ENCODE assay signal across 13 cellular contexts in the genomic region with DNA sequence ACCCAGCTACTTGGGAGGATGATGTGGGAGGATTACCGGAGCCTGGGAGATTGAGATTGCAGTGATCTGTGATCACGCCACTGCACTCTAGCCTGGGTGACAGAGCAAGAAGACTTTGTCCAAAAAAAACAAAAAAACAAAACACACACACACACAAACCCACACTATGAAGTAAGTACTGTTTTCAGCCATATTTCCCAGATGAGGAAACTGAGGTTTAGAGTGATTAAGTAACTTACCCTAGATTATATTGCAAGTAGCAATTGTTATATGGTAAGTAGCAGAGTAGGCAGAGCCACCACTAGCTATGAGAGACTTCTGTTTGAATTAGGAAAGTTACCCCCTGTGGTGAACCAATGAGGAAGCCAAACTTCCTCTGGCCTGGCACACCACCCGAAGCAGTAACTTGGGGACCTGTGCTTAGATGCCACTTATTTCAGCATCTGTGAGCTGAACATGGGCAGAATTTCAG.
DNase-seq lines count a peak whose midpoint lies in the region; ATAC-seq and TF ChIP-seq lines count a peak whose summit lies in the region.
"Had no signal": no experiment of that assay in that cellular context is flagged by ENCODE, and none has a peak within 500 bp of the region (broad histone marks: within the 10 kb centered on the region; RNA-seq: fewer than 3 reads in every experiment).

No MANE protein-coding gene starts in this region.

- TF ChIP-seq CTCF in psoas muscle (IDR thresholded peaks at IDR 0.05) (no peak), adrenal gland (IDR thresholded peaks at IDR 0.05) (no peak)

- H3K4me3 ChIP-seq in psoas muscle (no peak overlapping the region), adrenal gland (no peak overlapping the region)
- H3K4me3 ChIP-seq: stomach had no signal

- H3K27ac Mint-ChIP-seq in activated CD8-positive, alpha-beta memory T cell treated with anti-CD3 and anti-CD28 coated beads, Interleukin-2, amount 10 ng/mL, durations not matched to agents 7 days and 5 days: no peak overlapping the region
- H3K27ac Mint-ChIP-seq in activated T-helper 17 cell treated with anti-CD3 and anti-CD28 coated beads, Interleukin-2, amount 50 U/mL, for 72 hours: no peak overlapping the region

- no peaks in the 10 kb centered on the region for H3K9me3 Mint-ChIP-seq in activated CD8-positive, alpha-beta memory T cell treated with anti-CD3 and anti-CD28 coated beads, Interleukin-2, amount 10 ng/mL, durations not matched to agents 7 days and 5 days (ENCODE audit: low read depth)
- H3K9me3 Mint-ChIP-seq in activated T-helper 17 cell treated with anti-CD3 and anti-CD28 coated beads, Interleukin-2, amount 50 U/mL, for 72 hours: no peaks in the 10 kb centered on the region

- H3K4me1 Mint-ChIP-seq in activated CD8-positive, alpha-beta memory T cell treated with anti-CD3 and anti-CD28 coated beads, Interleukin-2, amount 10 ng/mL, durations not matched to agents 7 days and 5 days: peaks cover 17% of the 10 kb centered on the region
- peaks cover 13% of the 10 kb centered on the region for H3K4me1 Mint-ChIP-seq in activated T-helper 17 cell treated with anti-CD3 and anti-CD28 coated beads, Interleukin-2, amount 50 U/mL, for 72 hours

- TF ChIP-seq POLR2A in adrenal gland (IDR thresholded peaks at IDR 0.05): no peak

- CTCF ChIA-PET in activated CD8-positive, alpha-beta memory T cell treated with anti-CD3 and anti-CD28 coated beads, Interleukin-2, amount 10 ng/mL, durations not matched to agents 7 days and 5 days (lab: Charles Lee): interaction anchor here (0.6 to 1.2 kb wide), 2 partner anchors 16 to 57 kb away, joined by 3 to 5 read pairs; no protein-coding TSS in a partner anchor

- intact Hi-C loops in psoas muscle (cut with DNase I) (no loop called here), adrenal gland (cut with DNase I) (no loop called here)

- no peak overlapping the region for H3K27ac ChIP-seq in psoas muscle
- no peak overlapping the region for H3K27ac ChIP-seq in adrenal gland
- H3K27ac ChIP-seq: stomach had no signal

- H3K36me3 ChIP-seq in psoas muscle (ENCODE audit: insufficient read depth in 1 of 2, low read depth in 1 of 2) (no peaks in the 10 kb centered on the region), adrenal gland (replicated peaks in 1 of 2) (no peaks in the 10 kb centered on the region)
- H3K36me3 ChIP-seq: stomach had no signal

- no peaks in the 10 kb centered on the region for H3K27me3 Mint-ChIP-seq in activated CD8-positive, alpha-beta memory T cell treated with anti-CD3 and anti-CD28 coated beads, Interleukin-2, amount 10 ng/mL, durations not matched to agents 7 days and 5 days
- no peaks in the 10 kb centered on the region for H3K27me3 Mint-ChIP-seq in activated T-helper 17 cell treated with anti-CD3 and anti-CD28 coated beads, Interleukin-2, amount 50 U/mL, for 72 hours

- peak; percentile 42 for ATAC-seq in activated CD8-positive, alpha-beta memory T cell treated with anti-CD3 and anti-CD28 coated beads, Interleukin-2, amount 10 ng/mL, durations not matched to agents 7 days and 5 days
- peak; percentile 52 for ATAC-seq in activated T-helper 17 cell treated with anti-CD3 and anti-CD28 coated beads, Interleukin-2, amount 50 U/mL, for 72 hours (replicated peaks)
- ATAC-seq in psoas muscle: peak in 3 of 4 donors; percentile 11 to 16 (median 12)
- no peak for ATAC-seq in HG02678 (IDR thresholded peaks at IDR 0.05; ENCODE audit: unreplicated experiment)

- DNase-seq in activated CD8-positive, alpha-beta memory T cell treated with anti-CD3 and anti-CD28 coated beads, Interleukin-2, amount 10 ng/mL, durations not matched to agents 7 days and 5 days: no peak
- DNase-seq in activated CD8-positive, alpha-beta memory T cell treated with anti-CD3 and anti-CD28 coated beads, Interleukin-2, amount 50 U/mL, for 48 hours: no peak
- peak; percentile 23 for DNase-seq in NCI-H69 (lab: John Stamatoyannopoulos, UW)
- no peak for DNase-seq in psoas muscle
- no peak for DNase-seq in NCI-H1048 (lab: John Stamatoyannopoulos, UW)
- no peak for DNase-seq in adrenal gland
- DNase-seq: foreskin melanocyte, mesenchymal stem cell, SK-N-SH, small intestine, stomach had no signal

- no peaks in the 10 kb centered on the region for H3K36me3 Mint-ChIP-seq in activated CD8-positive, alpha-beta memory T cell treated with anti-CD3 and anti-CD28 coated beads, Interleukin-2, amount 10 ng/mL, durations not matched to agents 7 days and 5 days
- H3K36me3 Mint-ChIP-seq in activated T-helper 17 cell treated with anti-CD3 and anti-CD28 coated beads, Interleukin-2, amount 50 U/mL, for 72 hours (ENCODE audit: low read depth): no peaks in the 10 kb centered on the region

- no peaks in the 10 kb centered on the region for H3K9me3 ChIP-seq in psoas muscle
- no peaks in the 10 kb centered on the region for H3K9me3 ChIP-seq in adrenal gland (replicated peaks in 1 of 3)
- H3K9me3 ChIP-seq: SK-N-SH, stomach had no signal

- 79 to 86% (median 80%) methylated on average over 3 of the region's 3 CpGs for WGBS in psoas muscle, 3 donors
- WGBS in adrenal gland, 4 donors: 77 to 92% (median 85%) methylated on average over 3 of the region's 3 CpGs

- H3K27me3 ChIP-seq in psoas muscle (ENCODE audit: insufficient read depth in 3 of 3, low read length in 2 of 3): no peaks in the 10 kb centered on the region
- no peaks in the 10 kb centered on the region for H3K27me3 ChIP-seq in adrenal gland
- H3K27me3 ChIP-seq: stomach had no signal

- peaks cover 18% of the 10 kb centered on the region for H3K4me1 ChIP-seq in psoas muscle
- no peaks in the 10 kb centered on the region for H3K4me1 ChIP-seq in adrenal gland (replicated peaks in 1 of 2)

- no peak overlapping the region for H3K4me3 Mint-ChIP-seq in activated CD8-positive, alpha-beta memory T cell treated with anti-CD3 and anti-CD28 coated beads, Interleukin-2, amount 10 ng/mL, durations not matched to agents 7 days and 5 days
- H3K4me3 Mint-ChIP-seq in activated T-helper 17 cell treated with anti-CD3 and anti-CD28 coated beads, Interleukin-2, amount 50 U/mL, for 72 hours: no peak overlapping the region
